ENCODE assay signal across 3 cellular contexts in genomic region chr2:144215207-144215606, GRCh38.
TF ChIP-seq lines count a peak whose summit lies in the region.

No MANE protein-coding gene starts in this region.

TF ChIP-seq in A549, 52 proteins besides CTCF, POLR2A, EP300 and RAD21:
- TF ChIP-seq NFE2L2 (conservative IDR thresholded peaks at IDR 0.05; ENCODE audit: low read length) (no peak), MAFK (IDR thresholded peaks at IDR 0.05; ENCODE audit: partially characterized antibody) (peak; percentile 73)

TF ChIP-seq in IMR-90, 13 proteins besides CTCF, POLR2A, EP300 and RAD21:
- no peak for TF ChIP-seq RCOR1 (IDR thresholded peaks at IDR 0.05; ENCODE audit: insufficient replicate concordance, low read length)
- peak; percentile 89 for TF ChIP-seq MAFK (IDR thresholded peaks at IDR 0.05; ENCODE audit: low read depth, low read length)
TF ChIP-seq in IMR-90: peak in this region for 1.

TF ChIP-seq in K562, 482 proteins besides CTCF, POLR2A, EP300 and RAD21:
- TF ChIP-seq ZNF316 (IDR thresholded peaks at IDR 0.05) (peak; percentile 94), MAFK (IDR thresholded peaks at IDR 0.05; ENCODE audit: low read length) (peak; percentile 86), CBFA2T2 (conservative IDR thresholded peaks at IDR 0.05) (no peak), MAFF (IDR thresholded peaks at IDR 0.05; ENCODE audit: low read length) (peak; percentile 84), C11orf30 (IDR thresholded peaks at IDR 0.05; ENCODE audit: low read depth) (peak; percentile 89), MAFG (tag; conservative IDR thresholded peaks at IDR 0.05) (peak; percentile 88)
